Comparison of ENCODE assay signal across 8 cellular contexts in the genomic region with DNA sequence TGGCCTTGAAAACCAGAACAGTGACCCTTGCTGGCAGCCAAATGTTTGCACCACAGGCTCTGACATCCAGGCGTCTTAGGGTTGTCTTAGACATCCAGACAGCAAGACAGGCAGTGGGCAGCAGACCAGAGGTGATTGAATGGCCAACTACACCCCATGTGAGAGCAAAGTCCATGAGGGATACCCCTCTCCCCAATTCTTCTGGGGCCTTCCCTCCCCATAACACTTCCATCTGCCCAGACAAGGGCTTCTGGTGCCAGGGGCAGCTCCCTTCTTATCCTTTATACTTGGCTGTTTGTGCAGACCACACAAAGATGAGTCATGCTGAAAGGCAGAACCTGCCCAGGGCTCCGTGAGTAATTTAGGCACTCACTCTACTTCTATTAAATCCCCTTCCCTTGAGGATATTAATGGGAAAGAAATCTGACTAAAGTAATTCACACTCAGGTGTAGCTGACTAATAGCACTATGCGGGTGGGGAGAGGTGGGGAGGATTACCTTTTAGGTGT.
DNase-seq lines count a peak whose midpoint lies in the region; ATAC-seq and TF ChIP-seq lines count a peak whose summit lies in the region.

No MANE protein-coding gene starts in this region.

- no peak for TF ChIP-seq CTCF in mammary epithelial cell (conservative IDR thresholded peaks at IDR 0.05 in 1 of 2, IDR thresholded peaks at IDR 0.05 in 1 of 2; ENCODE audit: extremely low read depth in 1 of 2, insufficient read depth in 1 of 2, low read depth in 1 of 2, low read length in 2 of 2)
- no peak for TF ChIP-seq CTCF in GM13976 (IDR thresholded peaks at IDR 0.05; ENCODE audit: borderline replicate concordance, control extremely low read depth, extremely low read depth, insufficient read depth, missing control alignments)

- H3K9ac ChIP-seq in mammary epithelial cell (ENCODE audit: insufficient read depth, low read length): no peak overlapping the region

- in situ Hi-C loops in mammary epithelial cell (cut with MboI; ENCODE audit: low sequenced_read_pairs in 2 of 2) (no loop called here), GM13976 (cut with MboI; ENCODE audit: low sequenced_read_pairs, unreplicated experiment) (no loop called here)

- no peak for ATAC-seq in GM18909 (IDR thresholded peaks at IDR 0.05; ENCODE audit: poor library complexity, unreplicated experiment)
- ATAC-seq in HG03354 (IDR thresholded peaks at IDR 0.05; ENCODE audit: poor library complexity, severe bottlenecking, unreplicated experiment): no peak

- no TSS peak for BruUV-seq in mammary epithelial cell (replicated peaks; lab: Mats Ljungman, UMichigan)

- DNase-seq in DMS 273 (lab: John Stamatoyannopoulos, UW; ENCODE audit: unreplicated experiment) (peak; percentile 54), DMS 273 treated with DMSO at 0.1 percent for 48 hours (lab: John Stamatoyannopoulos, UW) (no peak), NCI-H2171 treated with DMSO at 0.1 percent for 48 hours (lab: John Stamatoyannopoulos, UW) (peak; percentile 69), mammary epithelial cell (peak; percentile 95), pulmonary artery endothelial cell (ENCODE audit: low read depth, low spot score) (peak; percentile 17), GM13976 (ENCODE audit: low spot score) (no peak)

- H3K4me3 ChIP-seq in mammary epithelial cell (replicated peaks in 1 of 3; ENCODE audit: insufficient read depth in 1 of 3, low read depth in 2 of 3, low read length in 3 of 3): no peak overlapping the region

- no peaks in the 10 kb centered on the region for H3K79me2 ChIP-seq in mammary epithelial cell (ENCODE audit: insufficient read depth, low read length)

- H3K4me1 ChIP-seq in mammary epithelial cell (ENCODE audit: insufficient read depth, low read length): peaks cover 50% of the 10 kb centered on the region

- no peaks in the 10 kb centered on the region for H3K36me3 ChIP-seq in mammary epithelial cell (ENCODE audit: insufficient read depth, low read length)

- no peak overlapping the region for H2AFZ ChIP-seq in mammary epithelial cell (ENCODE audit: low read depth, low read length)

- WGBS in mammary epithelial cell (ENCODE audit: low coverage, missing lambda C conversion rate): 0% methylated on average over 3 of the region's 3 CpGs

- H4K20me1 ChIP-seq in mammary epithelial cell (ENCODE audit: insufficient read depth, low read length): no peaks in the 10 kb centered on the region

- dilution Hi-C loops in mammary epithelial cell (cut with HindIII; ENCODE audit: low sequenced_read_pairs): no loop called here

- CTCF ChIA-PET in mammary epithelial cell (lab: Charles Lee; ENCODE audit: low non-redundant PET): interaction anchor here (0.6 to 0.8 kb wide), 2 partner anchors 38 to 428 kb away, joined by 3 read pairs; no protein-coding TSS in a partner anchor

- peak overlapping the region; percentile 59 for H3K4me2 ChIP-seq in mammary epithelial cell (ENCODE audit: insufficient read depth, low read depth, low read length)

- no peak overlapping the region for H3K27ac ChIP-seq in mammary epithelial cell (ENCODE audit: insufficient read depth, low read depth, low read length)

- H3K27me3 ChIP-seq in mammary epithelial cell (ENCODE audit: insufficient read depth, low read length): peaks cover 7% of the 10 kb centered on the region

- peaks cover 18% of the 10 kb centered on the region for H3K9me3 ChIP-seq in mammary epithelial cell (replicated peaks; ENCODE audit: insufficient read depth, low read length)

- intact Hi-C loops in mammary epithelial cell (cut with micrococcal nuclease): loop anchor here (1.0 to 2.0 kb wide), 2 partner anchors 10 to 407 kb away; no protein-coding TSS in a partner anchor

Comparison
In these comparisons a context has a peak if more than half of its experiments do, and no peak if none do; other contexts are left out.
1. DNase-seq: peak in DMS 273 (single experiment), NCI-H2171 treated with DMSO at 0.1 percent for 48 hours (single experiment), mammary epithelial cell (single experiment) and pulmonary artery endothelial cell (single experiment); none in DMS 273 treated with DMSO at 0.1 percent for 48 hours (single experiment) and GM13976 (single experiment).